ENCODE assay signal across 1 cellular context in genomic region chr6:139364982-139365379, GRCh38.
TF ChIP-seq lines count a peak whose summit lies in the region.

No MANE protein-coding gene starts in this region.

TF ChIP-seq in H1, 55 proteins besides CTCF, POLR2A, EP300 and RAD21:
- TF ChIP-seq SAP30 (IDR thresholded peaks at IDR 0.05; ENCODE audit: insufficient read depth, insufficient replicate concordance, low read length) (no peak), TBP (IDR thresholded peaks at IDR 0.05; ENCODE audit: low read depth, low read length) (no peak), SIX5 (IDR thresholded peaks at IDR 0.05; ENCODE audit: low read depth, low read length) (no peak), JUN (IDR thresholded peaks at IDR 0.05; ENCODE audit: low read depth, low read length) (no peak), RXRA (IDR thresholded peaks at IDR 0.05; ENCODE audit: insufficient read depth, low read depth, low read length) (no peak), CTBP2 (IDR thresholded peaks at IDR 0.05; ENCODE audit: borderline replicate concordance, insufficient read depth, insufficient read length, low read length) (no peak), ASH2L (IDR thresholded peaks at IDR 0.05; ENCODE audit: low read length) (no peak), KDM1A (IDR thresholded peaks at IDR 0.05; ENCODE audit: borderline replicate concordance, low read length) (no peak), MAFK (IDR thresholded peaks at IDR 0.05; ENCODE audit: low read depth, low read length) (no peak), SP4 (IDR thresholded peaks at IDR 0.05; ENCODE audit: low read length) (no peak)
- TF ChIP-seq, protein P1, sequence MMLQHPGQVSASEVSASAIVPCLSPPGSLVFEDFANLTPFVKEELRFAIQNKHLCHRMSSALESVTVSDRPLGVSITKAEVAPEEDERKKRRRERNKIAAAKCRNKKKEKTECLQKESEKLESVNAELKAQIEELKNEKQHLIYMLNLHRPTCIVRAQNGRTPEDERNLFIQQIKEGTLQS (IDR thresholded peaks at IDR 0.05; ENCODE audit: insufficient read depth, low read depth, low read length): no peak
